16 cellular contexts compared by ENCODE assay signal in genomic region chr16:86027366-86028126, GRCh38.
"Had no signal": no experiment of that assay in that cellular context is flagged by ENCODE, and none has a peak within 500 bp of the region (broad histone marks: within the 10 kb centered on the region; RNA-seq: fewer than 3 reads in every experiment).

No MANE protein-coding gene starts in this region.

- H3K27ac ChIP-seq: brain microvascular endothelial cell, gastrocnemius medialis, left lung had no signal

- ATAC-seq: gastrocnemius medialis, heart right ventricle, left lung, natural killer cell had no signal

- DNase-seq: activated CD4-positive, alpha-beta T cell treated with anti-CD3 and anti-CD28 coated beads, Interleukin-2, amount 50 U/mL, for 1 hour; activated CD4-positive, CD25-positive, alpha-beta regulatory T cell; activated naive CD8-positive, alpha-beta T cell treated with anti-CD3 and anti-CD28 coated beads for 36 hours; anterior cingulate cortex; brain microvascular endothelial cell; dermis blood vessel endothelial cell; gastrocnemius medialis; heart right ventricle; natural killer cell; stimulated activated CD4-positive, alpha-beta T cell treated with anti-CD3 and anti-CD28 coated beads, Interleukin-15, amount 100 ng/mL, for 24 hours; stimulated activated CD4-positive, alpha-beta T cell treated with anti-CD3 and anti-CD28 coated beads, Interleukin-4, amount 100 ng/mL, for 24 hours; stimulated activated naive CD4-positive, alpha-beta T cell treated with Interleukin-2 at 50 U/mL for 16 hours had no signal

- H3K4me1 Mint-ChIP-seq: activated naive CD8-positive, alpha-beta T cell treated with anti-CD3 and anti-CD28 coated beads for 36 hours; natural killer cell had no signal

- FAIRE-seq: islet of Langerhans, TTC549 had no signal

- H3K36me3 ChIP-seq: brain microvascular endothelial cell, gastrocnemius medialis, heart right ventricle, left lung had no signal

- H3K4me3 ChIP-seq: gastrocnemius medialis, heart right ventricle, left lung had no signal

- H3K27ac Mint-ChIP-seq: activated naive CD8-positive, alpha-beta T cell treated with anti-CD3 and anti-CD28 coated beads for 36 hours; activated T-helper 1 cell treated with anti-CD3 and anti-CD28 coated beads, Interleukin-12 subunit alpha, Interleukin-12 subunit beta, Interleukin-2, Interleukin-4 antibody, amounts not matched to agents 30 ng/mL and 10 ng/mL and 1 ng/mL, durations not matched to agents 14 hours and 24 hours and 36 hours; natural killer cell had no signal

- H3K36me3 Mint-ChIP-seq: natural killer cell had no signal

- H3K4me3 Mint-ChIP-seq: activated naive CD8-positive, alpha-beta T cell treated with anti-CD3 and anti-CD28 coated beads for 36 hours; activated T-helper 1 cell treated with anti-CD3 and anti-CD28 coated beads, Interleukin-12 subunit alpha, Interleukin-12 subunit beta, Interleukin-2, Interleukin-4 antibody, amounts not matched to agents 30 ng/mL and 10 ng/mL and 1 ng/mL, durations not matched to agents 14 hours and 24 hours and 36 hours; natural killer cell had no signal

- H3K4me1 ChIP-seq: gastrocnemius medialis, left lung had no signal
